In the genomic region with DNA sequence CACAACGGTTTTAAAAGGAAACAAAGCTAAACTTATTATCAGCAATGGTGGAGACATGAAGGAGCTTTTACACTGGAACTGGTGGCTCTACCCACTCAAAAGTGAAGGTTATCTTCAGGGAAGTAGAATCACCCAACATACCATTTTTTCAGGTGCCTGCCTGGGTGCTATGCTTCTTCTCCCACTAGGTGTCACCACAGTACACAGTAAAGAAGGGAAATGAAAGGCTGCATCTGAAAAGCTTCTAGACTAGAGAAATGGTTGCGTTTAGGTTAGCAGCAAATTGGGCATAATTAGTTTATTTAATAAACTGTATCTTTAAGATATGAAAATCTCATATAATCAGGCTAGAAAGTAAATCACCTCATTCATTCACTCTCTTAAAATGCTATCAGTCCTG, we compare ENCODE assay signal across 1 cellular context.
TF ChIP-seq lines count a peak whose summit lies in the region.

No MANE protein-coding gene starts in this region.

TF ChIP-seq in HepG2, 621 proteins besides CTCF, POLR2A, EP300 and RAD21 (continued from another document):
- TF ChIP-seq, protein P1, sequence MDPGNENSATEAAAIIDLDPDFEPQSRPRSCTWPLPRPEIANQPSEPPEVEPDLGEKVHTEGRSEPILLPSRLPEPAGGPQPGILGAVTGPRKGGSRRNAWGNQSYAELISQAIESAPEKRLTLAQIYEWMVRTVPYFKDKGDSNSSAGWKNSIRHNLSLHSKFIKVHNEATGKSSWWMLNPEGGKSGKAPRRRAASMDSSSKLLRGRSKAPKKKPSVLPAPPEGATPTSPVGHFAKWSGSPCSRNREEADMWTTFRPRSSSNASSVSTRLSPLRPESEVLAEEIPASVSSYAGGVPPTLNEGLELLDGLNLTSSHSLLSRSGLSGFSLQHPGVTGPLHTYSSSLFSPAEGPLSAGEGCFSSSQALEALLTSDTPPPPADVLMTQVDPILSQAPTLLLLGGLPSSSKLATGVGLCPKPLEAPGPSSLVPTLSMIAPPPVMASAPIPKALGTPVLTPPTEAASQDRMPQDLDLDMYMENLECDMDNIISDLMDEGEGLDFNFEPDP (CRISPR knock-in tag; conservative IDR thresholded peaks at IDR 0.05), result 0 out of 2 replicates have a peak, but pooled peaks have one; percentile 29
- TF ChIP-seq KDM6A (CRISPR knock-in tag; IDR thresholded peaks at IDR 0.05; ENCODE audit: low read depth) (no peak), SMC3 (IDR thresholded peaks at IDR 0.05; ENCODE audit: low read length) (peak; percentile 48; the same call in 1 of the 2 replicates), ZNF547 (CRISPR knock-in tag; IDR thresholded peaks at IDR 0.05) (no peak), ZNF446 (CRISPR knock-in tag; IDR thresholded peaks at IDR 0.05) (no peak), TBP (CRISPR knock-in tag; IDR thresholded peaks at IDR 0.05) (no peak), DZIP1 (CRISPR knock-in tag; IDR thresholded peaks at IDR 0.05) (no peak)
- TF ChIP-seq, protein P2, sequence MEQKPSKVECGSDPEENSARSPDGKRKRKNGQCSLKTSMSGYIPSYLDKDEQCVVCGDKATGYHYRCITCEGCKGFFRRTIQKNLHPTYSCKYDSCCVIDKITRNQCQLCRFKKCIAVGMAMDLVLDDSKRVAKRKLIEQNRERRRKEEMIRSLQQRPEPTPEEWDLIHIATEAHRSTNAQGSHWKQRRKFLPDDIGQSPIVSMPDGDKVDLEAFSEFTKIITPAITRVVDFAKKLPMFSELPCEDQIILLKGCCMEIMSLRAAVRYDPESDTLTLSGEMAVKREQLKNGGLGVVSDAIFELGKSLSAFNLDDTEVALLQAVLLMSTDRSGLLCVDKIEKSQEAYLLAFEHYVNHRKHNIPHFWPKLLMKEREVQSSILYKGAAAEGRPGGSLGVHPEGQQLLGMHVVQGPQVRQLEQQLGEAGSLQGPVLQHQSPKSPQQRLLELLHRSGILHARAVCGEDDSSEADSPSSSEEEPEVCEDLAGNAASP (CRISPR knock-in tag; IDR thresholded peaks at IDR 0.05; ENCODE audit: borderline replicate concordance), result no peak
